In genomic region chr13:108146642-108147041, GRCh38 we compare ENCODE assay signal across 29 cellular contexts.
"Had no signal": no experiment of that assay in that cellular context is flagged by ENCODE, and none has a peak within 500 bp of the region (broad histone marks: within the 10 kb centered on the region; RNA-seq: fewer than 3 reads in every experiment).

No MANE protein-coding gene starts in this region.

- H3K4me3 ChIP-seq: breast epithelium, cardiac muscle cell, coronary artery, dorsolateral prefrontal cortex, heart left ventricle had no signal

- H3K27me3 ChIP-seq: breast epithelium, cardiac muscle cell had no signal

- H3K27ac ChIP-seq: breast epithelium, cardiac muscle cell, coronary artery, dorsolateral prefrontal cortex, heart left ventricle, WERI-Rb-1 had no signal

- ATAC-seq: activated CD4-positive, CD25-positive, alpha-beta regulatory T cell treated with anti-CD3 and anti-CD28 coated beads, Interleukin-2, amount 50 U/mL, for 24 hours; activated naive CD4-positive, alpha-beta T cell treated with anti-CD3 and anti-CD28 coated beads, Interleukin-2, amount 50 U/mL, for 72 hours; activated T-cell treated with anti-CD3 and anti-CD28 coated beads, Interleukin-2, amount 50 U/mL, for 72 hours; esophagus mucosa; T-helper 17 cell had no signal

- H3K36me3 ChIP-seq: breast epithelium, cardiac muscle cell, heart left ventricle, WERI-Rb-1 had no signal

- DNase-seq: activated B cell treated with CpG ODN at 0.5 μM for 24 hours; activated CD4-positive, alpha-beta memory T cell treated with anti-CD3 and anti-CD28 coated beads, Interleukin-2, amount 10 ng/mL, durations not matched to agents 7 days and 5 days; activated CD4-positive, alpha-beta T cell treated with anti-CD3 and anti-CD28 coated beads for 48 hours; activated CD4-positive, alpha-beta T cell treated with anti-CD3 and anti-CD28 coated beads, Interleukin-2, amount 50 U/mL, for 4 hours; activated CD8-positive, alpha-beta memory T cell treated with anti-CD3 and anti-CD28 coated beads, Interleukin-2, amount 50 U/mL, for 48 hours; activated gamma-delta T cell; activated naive CD4-positive, alpha-beta T cell; activated naive CD4-positive, alpha-beta T cell treated with anti-CD3 and anti-CD28 coated beads, Interleukin-2, amount 10 ng/mL, durations not matched to agents 7 days and 5 days; activated naive CD8-positive, alpha-beta T cell treated with anti-CD3 and anti-CD28 coated beads, Interleukin-2, amount 10 ng/mL, durations not matched to agents 7 days and 5 days; activated T-cell treated with anti-CD3 and anti-CD28 coated beads for 4 hours; activated T-cell treated with anti-CD3 and anti-CD28 coated beads, Interleukin-2, amount 50 U/mL, for 24 hours; activated T-cell treated with anti-CD3 and anti-CD28 coated beads, Interleukin-2, amount 50 U/mL, for 72 hours; amniotic stem cell; anterior cingulate cortex; dorsolateral prefrontal cortex; effector memory CD4-positive, alpha-beta T cell; endodermal cell; foreskin fibroblast; heart left ventricle; T-helper 1 cell; T-helper 17 cell; T1000; WERI-Rb-1 had no signal

- H3K4me1 ChIP-seq: breast epithelium, heart left ventricle had no signal

- H3K9me3 ChIP-seq: breast epithelium had no signal
